ENCODE assay signal across 10 cellular contexts in the genomic region with DNA sequence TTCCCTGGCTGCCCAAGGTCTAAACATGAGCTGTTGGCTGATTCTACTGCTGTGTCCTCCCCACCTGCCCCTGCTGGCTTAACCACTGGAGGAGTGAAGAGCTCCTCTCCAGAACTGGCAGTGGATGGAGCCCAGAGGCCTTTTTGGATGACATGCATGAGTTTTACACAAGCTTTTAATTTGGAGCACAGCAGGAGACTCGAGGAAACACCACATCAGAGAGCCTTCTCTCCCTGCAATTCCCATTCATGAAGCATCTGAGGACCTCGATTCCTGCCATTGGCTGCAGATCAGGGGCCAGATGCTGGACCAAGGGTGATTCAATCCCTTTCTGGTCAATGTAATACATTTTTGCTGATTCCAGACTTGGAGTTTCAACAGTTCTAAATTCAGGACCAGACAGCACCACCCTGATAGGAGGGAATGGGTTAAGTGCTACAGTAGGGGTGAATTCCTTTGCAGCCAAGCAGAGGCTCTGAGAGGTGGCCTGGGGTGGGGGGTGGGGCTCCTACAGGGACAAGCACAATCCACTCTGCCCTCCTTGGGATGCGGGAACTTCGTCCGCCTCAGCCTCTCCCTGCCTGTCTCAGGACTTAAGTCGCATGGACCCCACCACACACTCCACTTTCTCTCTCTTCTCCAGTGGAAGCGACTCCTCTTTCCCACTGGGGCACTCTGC. TPM values are rescaled to one million over a fixed set of nuclear protein-coding genes. Genes with fewer than 3 reads are reported as not detected.
DNase-seq lines count a peak whose midpoint lies in the region; ATAC-seq, FAIRE-seq and TF ChIP-seq lines count a peak whose summit lies in the region.
"Had no signal": no experiment of that assay in that cellular context is flagged by ENCODE, and none has a peak within 500 bp of the region (broad histone marks: within the 10 kb centered on the region; RNA-seq: fewer than 3 reads in every experiment).

No MANE protein-coding gene starts in this region.

- no peaks in the 10 kb centered on the region for H4K20me1 ChIP-seq in IMR-90 (ENCODE audit: insufficient read depth, low read length)

- no peaks in the 10 kb centered on the region for H3K36me3 Mint-ChIP-seq in mesothelial cell of epicardium
- H3K36me3 Mint-ChIP-seq: type B pancreatic cell had no signal

- WGBS in IMR-90 (ENCODE audit: extremely low coverage in 2 of 2, insufficient read length in 1 of 2), 2 experiments = 100% methylated on average over 1 of the region's 7 CpGs; no CpG with 5 or more reads in 1 of the 2 experiments

- H3K79me1 ChIP-seq in IMR-90 (ENCODE audit: low read depth in 1 of 2, low read length in 2 of 2) = peaks cover 0 to 9% of the 10 kb centered on the region in 2 experiments; a peak in 2 of 4 replicates

- intact Hi-C loops in IMR-90 (cut with micrococcal nuclease) = no loop called here

- peak overlapping the region; percentile 90 for H3K4ac ChIP-seq in IMR-90 (ENCODE audit: low read depth, low read length)

- peak overlapping the region; percentile 22; the same call in 1 of the 2 replicates for H3K4me2 ChIP-seq in IMR-90 (ENCODE audit: low read depth, low read length)

- no peak for TF ChIP-seq POLR2A in IMR-90 (IDR thresholded peaks at IDR 0.05; ENCODE audit: low read depth, low read length)

- H3K4me3 Mint-ChIP-seq in mesothelial cell of epicardium = no peak overlapping the region
- H3K4me3 Mint-ChIP-seq: activated T-helper 1 cell treated with anti-CD3 and anti-CD28 coated beads, Interleukin-12 subunit alpha, Interleukin-12 subunit beta, Interleukin-2, Interleukin-4 antibody, amounts not matched to agents 30 ng/mL and 10 ng/mL and 1 ng/mL, durations not matched to agents 14 hours and 24 hours and 36 hours; type B pancreatic cell had no signal

- H2AFZ ChIP-seq in IMR-90 (replicated peaks; ENCODE audit: low read length, poor library complexity) = peak overlapping the region; percentile 82

- H3K27ac Mint-ChIP-seq in mesothelial cell of epicardium = peak overlapping the region; percentile 72
- H3K27ac Mint-ChIP-seq: activated T-helper 1 cell treated with anti-CD3 and anti-CD28 coated beads, Interleukin-12 subunit alpha, Interleukin-12 subunit beta, Interleukin-2, Interleukin-4 antibody, amounts not matched to agents 30 ng/mL and 10 ng/mL and 1 ng/mL, durations not matched to agents 14 hours and 24 hours and 36 hours; type B pancreatic cell had no signal

- TF ChIP-seq CTCF in IMR-90 (conservative IDR thresholded peaks at IDR 0.05; ENCODE audit: low read depth, low read length) = no peak
- TF ChIP-seq CTCF in mesothelial cell of epicardium (IDR thresholded peaks at IDR 0.05; ENCODE audit: unreplicated experiment) = no peak

- peak overlapping the region; percentile 48; the same call in 1 of the 2 replicates for H3K18ac ChIP-seq in IMR-90 (ENCODE audit: low read depth, low read length)

- peak; percentile 24 for DNase-seq in IMR-90
- DNase-seq in dedifferentiated amniotic fluid mesenchymal stem cell (ENCODE audit: extremely low spot score) = peak; percentile 57
- no peak for DNase-seq in mesothelial cell of epicardium (ENCODE audit: low spot score in 2 of 2, unreplicated experiment in 2 of 2)
- DNase-seq in urothelium cell line (ENCODE audit: low spot score) = peak; percentile 60
- DNase-seq in ACHN = no peak
- no peak for DNase-seq in NCI-H187 (lab: John Stamatoyannopoulos, UW)
- DNase-seq: NCI-H2029 had no signal

- peaks cover 24% of the 10 kb centered on the region for H3K27me3 ChIP-seq in IMR-90 (ENCODE audit: control insufficient read depth, insufficient read depth, low read length)

- dilution Hi-C loops in IMR-90 (cut with HindIII; ENCODE audit: low sequenced_read_pairs, unreplicated experiment) = no loop called here

- H4K91ac ChIP-seq in IMR-90 (ENCODE audit: insufficient read depth, low read depth, low read length) = peak overlapping the region; percentile 83

- H2BK15ac ChIP-seq in IMR-90 (ENCODE audit: low read depth, low read length) = peak overlapping the region; percentile 80; the same call in 2 of the 3 replicates

- in situ Hi-C loops in IMR-90 (cut with MboI; ENCODE audit: low sequenced_read_pairs) = no loop called here
- in situ Hi-C loops in ACHN (cut with HindIII; ENCODE audit: low pct_ligation_motif_present, low pct_unique_long_range_greater_than_20kb, low sequenced_read_pairs) = no loop called here

- H2AK9ac ChIP-seq in IMR-90 (replicated peaks; ENCODE audit: low read depth, low read length, poor library complexity) = peak overlapping the region; percentile 83

- ATAC-seq in IMR-90 (ENCODE audit: low read depth) (peak; percentile 46), GM18511 (IDR thresholded peaks at IDR 0.05; ENCODE audit: unreplicated experiment) (no peak)

- H3K4me3 ChIP-seq in IMR-90 (ENCODE audit: insufficient read depth, low read depth, low read length) = no peak overlapping the region

- peaks cover 15% of the 10 kb centered on the region for H3K9me1 ChIP-seq in IMR-90 (ENCODE audit: insufficient read depth, low read length)

- H3K27ac ChIP-seq in IMR-90 (ENCODE audit: insufficient read depth, low read length) = peak overlapping the region; percentile 75

- BruUV-seq in IMR-90 (replicated peaks; lab: Mats Ljungman, UMichigan) = no TSS peak

- no peaks in the 10 kb centered on the region for H3K36me3 ChIP-seq in IMR-90 (ENCODE audit: control insufficient read depth, insufficient read depth, low read length)

- peak overlapping the region; percentile 74; the same call in 1 of the 2 replicates for H2AK5ac ChIP-seq in IMR-90 (ENCODE audit: low read depth, low read length)

- peak overlapping the region; percentile 73 to 92 for H4K8ac ChIP-seq in IMR-90 (ENCODE audit: low read depth in 2 of 2, low read length in 2 of 2)

- CTCF ChIA-PET in IMR-90 (lab: Yijun Ruan, JAX) = interaction anchor here (0.7 to 3.4 kb wide), 4 partner anchors 23 to 78 kb away, joined by 3 to 10 read pairs (median 4); no protein-coding TSS in a partner anchor

- peaks cover 11% of the 10 kb centered on the region for H3K4me1 ChIP-seq in IMR-90 (ENCODE audit: control insufficient read depth, insufficient read depth, low read length)

- peak overlapping the region; percentile 92 for H2BK120ac ChIP-seq in IMR-90 (ENCODE audit: low read depth, low read length)

- H3K14ac ChIP-seq in IMR-90 (replicated peaks; ENCODE audit: low read depth, low read length) = peak overlapping the region; percentile 69

- no peaks in the 10 kb centered on the region for H3K9me3 Mint-ChIP-seq in mesothelial cell of epicardium
- H3K9me3 Mint-ChIP-seq: activated T-helper 1 cell treated with anti-CD3 and anti-CD28 coated beads, Interleukin-12 subunit alpha, Interleukin-12 subunit beta, Interleukin-2, Interleukin-4 antibody, amounts not matched to agents 30 ng/mL and 10 ng/mL and 1 ng/mL, durations not matched to agents 14 hours and 24 hours and 36 hours; type B pancreatic cell had no signal

- POLR2A ChIA-PET in IMR-90 (lab: Charles Lee; ENCODE audit: unreplicated experiment) = no interaction called here

- H3K56ac ChIP-seq in IMR-90 (ENCODE audit: extremely low read depth, insufficient read depth, low read length) = no peak overlapping the region

- no peak for FAIRE-seq in urothelium cell line (lab: Jason Lieb, UNC)

- no peak for TF ChIP-seq RAD21 in IMR-90 (IDR thresholded peaks at IDR 0.05; ENCODE audit: low read length)

- H3K9ac ChIP-seq in IMR-90 (ENCODE audit: low read depth, low read length) = peak overlapping the region; percentile 27; the same call in 1 of the 2 replicates

- peak overlapping the region; percentile 71 for H2BK5ac ChIP-seq in IMR-90 (ENCODE audit: low read depth, low read length, poor library complexity, severe bottlenecking)

- peak overlapping the region; percentile 81 for H2BK20ac ChIP-seq in IMR-90 (ENCODE audit: low read depth, low read length)

- no peak overlapping the region; the same call in none of the 2 replicates for H4K5ac ChIP-seq in IMR-90 (ENCODE audit: low read depth, low read length)

- H3K23ac ChIP-seq in IMR-90 (ENCODE audit: low read depth, low read length) = no peak overlapping the region

- H3K4me1 Mint-ChIP-seq in mesothelial cell of epicardium = peaks cover 17% of the 10 kb centered on the region

- H3K27me3 Mint-ChIP-seq in mesothelial cell of epicardium (ENCODE audit: low read depth) = peaks cover 49% of the 10 kb centered on the region

- no peaks in the 10 kb centered on the region for H3K9me3 ChIP-seq in IMR-90 (ENCODE audit: control insufficient read depth, insufficient read depth, low read length)

RNA-seq across cellular contexts. Expression of a gene that starts 0.6 kb away (rescaled TPM):
- total RNA-seq in IMR-90 (2012; rRNA removed) (0.28 and 0.36 TPM in 2 replicates), mesothelial cell of epicardium (0.29 to 1.1 TPM (median 0.72 TPM) in 3 replicates)
- polyA plus RNA-seq in IMR-90 (2012; rRNA removed) = 1.1 and 2.1 TPM in 2 replicates
- 0.26 and 0.35 TPM in 2 replicates for polyA plus RNA-seq in IMR-90 (2012; cell fraction: cytosol; rRNA removed)
- polyA plus RNA-seq in IMR-90 (2012; cell fraction: nucleus; rRNA removed; ENCODE audit: low replicate concordance) = 3.6 and 6.3 TPM in 2 replicates

RNA-seq across cellular contexts. Expression of a gene that starts 1.6 kb away (rescaled TPM):
- total RNA-seq in IMR-90 (2012; rRNA removed) (not detected in 2 replicates), mesothelial cell of epicardium (not detected in 3 replicates)
- polyA plus RNA-seq in IMR-90 (2012; rRNA removed) = not detected in 2 replicates
- not detected in 2 replicates for polyA plus RNA-seq in IMR-90 (2012; cell fraction: cytosol; rRNA removed)
- polyA plus RNA-seq in IMR-90 (2012; cell fraction: nucleus; rRNA removed; ENCODE audit: low replicate concordance) = not detected in 2 replicates
- total RNA-seq: activated T-helper 1 cell treated with anti-CD3 and anti-CD28 coated beads, Interleukin-12 subunit alpha, Interleukin-12 subunit beta, Interleukin-2, Interleukin-4 antibody, amounts not matched to agents 30 ng/mL and 10 ng/mL and 1 ng/mL, durations not matched to agents 14 hours and 24 hours and 36 hours had no signal

RNA-seq across cellular contexts. Expression of a gene that starts 6.2 kb away (rescaled TPM):
- total RNA-seq in IMR-90 (2012; rRNA removed) (not detected in 2 replicates), mesothelial cell of epicardium (not detected in 3 replicates)
- not detected in 2 replicates for polyA plus RNA-seq in IMR-90 (2012; rRNA removed)
- not detected in 2 replicates for polyA plus RNA-seq in IMR-90 (2012; cell fraction: cytosol; rRNA removed)
- polyA plus RNA-seq in IMR-90 (2012; cell fraction: nucleus; rRNA removed; ENCODE audit: low replicate concordance) = not detected in 2 replicates
- total RNA-seq: activated T-helper 1 cell treated with anti-CD3 and anti-CD28 coated beads, Interleukin-12 subunit alpha, Interleukin-12 subunit beta, Interleukin-2, Interleukin-4 antibody, amounts not matched to agents 30 ng/mL and 10 ng/mL and 1 ng/mL, durations not matched to agents 14 hours and 24 hours and 36 hours had no signal

RNA-seq across cellular contexts. Expression of a gene that starts 24.9 kb away (rescaled TPM):
- total RNA-seq in IMR-90 (2012; rRNA removed) = not detected in 2 replicates
- not detected in 2 replicates for polyA plus RNA-seq in IMR-90 (2012; rRNA removed)
- polyA plus RNA-seq in IMR-90 (2012; cell fraction: cytosol; rRNA removed) = not detected in 2 replicates
- 0.09 TPM in 1 of 2 replicates, not detected in the other for polyA plus RNA-seq in IMR-90 (2012; cell fraction: nucleus; rRNA removed; ENCODE audit: low replicate concordance)
- total RNA-seq in mesothelial cell of epicardium = not detected in 3 replicates
- total RNA-seq: activated T-helper 1 cell treated with anti-CD3 and anti-CD28 coated beads, Interleukin-12 subunit alpha, Interleukin-12 subunit beta, Interleukin-2, Interleukin-4 antibody, amounts not matched to agents 30 ng/mL and 10 ng/mL and 1 ng/mL, durations not matched to agents 14 hours and 24 hours and 36 hours had no signal

RNA-seq across cellular contexts. Expression of a gene that starts 43.6 kb away (rescaled TPM):
- total RNA-seq in IMR-90 (2012; rRNA removed) (16.1 and 22.0 TPM in 2 replicates), mesothelial cell of epicardium (33.9 to 36.6 TPM (median 34.5 TPM) in 3 replicates)
- polyA plus RNA-seq in IMR-90 (2012; rRNA removed) = 13.1 and 14.2 TPM in 2 replicates
- 7.8 and 11.6 TPM in 2 replicates for polyA plus RNA-seq in IMR-90 (2012; cell fraction: cytosol; rRNA removed)
- 45.9 and 57.1 TPM in 2 replicates for polyA plus RNA-seq in IMR-90 (2012; cell fraction: nucleus; rRNA removed; ENCODE audit: low replicate concordance)

Comparison
In these comparisons a context has a peak if more than half of its experiments do, and no peak if none do; other contexts are left out.
1. DNase-seq: peak in IMR-90 (single experiment), dedifferentiated amniotic fluid mesenchymal stem cell (single experiment) and urothelium cell line (single experiment); none in mesothelial cell of epicardium (0 of 2), ACHN (single experiment) and NCI-H187 (0 of 2).